Comparison of ENCODE assay signal across 8 cellular contexts in the genomic region with DNA sequence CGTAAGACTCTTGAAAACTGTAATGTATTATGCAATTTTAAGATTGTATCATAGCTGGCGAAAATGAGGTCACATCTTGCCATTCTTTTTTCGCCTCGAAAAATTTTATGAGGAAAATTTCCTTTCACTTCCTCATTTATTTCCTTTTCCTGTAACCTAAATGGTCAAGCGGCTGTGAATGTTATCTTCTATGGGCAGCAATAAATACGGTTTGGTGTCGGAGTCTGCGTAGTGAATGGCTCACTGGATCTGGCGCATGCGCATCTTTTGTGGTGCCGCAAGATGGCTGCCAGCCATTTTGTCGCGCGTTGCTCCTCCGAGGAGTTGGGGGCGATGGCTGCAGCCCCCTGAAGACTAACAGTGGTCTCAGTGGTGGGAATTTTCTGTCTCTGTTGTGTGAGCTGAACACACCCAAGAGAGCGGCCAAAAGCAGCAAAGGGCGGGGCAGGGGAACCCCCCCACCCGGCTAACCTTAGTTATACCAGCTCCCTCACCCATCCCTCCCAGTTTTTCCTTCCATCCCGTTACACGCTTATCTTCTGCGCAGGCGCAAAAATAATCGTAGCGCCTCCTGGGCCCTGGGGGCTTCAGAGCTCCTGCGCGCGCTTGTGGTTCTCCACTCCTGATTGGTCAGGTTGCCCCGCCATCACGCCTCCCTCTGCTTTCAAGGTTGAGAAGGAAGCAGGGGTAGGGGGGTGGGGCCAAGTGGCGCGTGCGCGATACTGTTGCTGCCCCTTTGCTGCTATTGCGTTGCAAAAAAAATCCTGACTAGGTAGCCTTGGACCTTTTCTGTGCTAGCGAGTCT. TPM values are rescaled to one million over a fixed set of nuclear protein-coding genes. Genes with fewer than 3 reads are reported as not detected.
A peak's percentile ranks its signal among the peaks of the same experiment; 100 is the strongest.
DNase-seq lines count a peak whose midpoint lies in the region; ATAC-seq and TF ChIP-seq lines count a peak whose summit lies in the region.

Gene RPRD2 (plus strand): TSS at position 722 of the 805 bp plus-strand sequence. CDS start 568 bp downstream, outside the sequence.

- WGBS in prostate gland, result under 1% methylated on average over 36 of the region's 36 CpGs
- under 1% methylated on average over 36 of the region's 36 CpGs for WGBS in urinary bladder

- H3K4me3 ChIP-seq in prostate gland (peak within 1 kb of the TSS; percentile 70 to 75), urinary bladder (ENCODE audit: low read depth, low read length) (peak within 1 kb of the TSS; percentile 93)

- no peaks in the 10 kb centered on the region for H3K9me3 ChIP-seq in prostate gland

- intact Hi-C loops in left ventricle myocardium superior (cut with micrococcal nuclease), result loop anchor here (10.0 kb wide), 1 partner anchor 61 kb away; no protein-coding TSS in a partner anchor
- intact Hi-C loops in prostate gland (cut with DNase I), result loop anchor here (10.0 kb wide), 1 partner anchor 191 kb away; no protein-coding TSS in a partner anchor

- peak; percentile 37 for TF ChIP-seq POLR2A in prostate gland (IDR thresholded peaks at IDR 0.05)

- peak; percentile 86 for ATAC-seq in GM18498 (IDR thresholded peaks at IDR 0.05; ENCODE audit: unreplicated experiment)
- peak; percentile 77 for ATAC-seq in HG02938 (IDR thresholded peaks at IDR 0.05; ENCODE audit: unreplicated experiment)
- ATAC-seq in left ventricle myocardium superior, result peak; percentile 98

- H3K4me1 ChIP-seq in prostate gland (replicated peaks), result no peaks in the 10 kb centered on the region
- no peaks in the 10 kb centered on the region for H3K4me1 ChIP-seq in urinary bladder (ENCODE audit: insufficient read depth)

- no peaks in the 10 kb centered on the region for H3K36me3 ChIP-seq in prostate gland
- H3K36me3 ChIP-seq in urinary bladder (ENCODE audit: insufficient read depth), result no peaks in the 10 kb centered on the region

- no peak for TF ChIP-seq CTCF in prostate gland (IDR thresholded peaks at IDR 0.05)

- H3K27me3 ChIP-seq in prostate gland (replicated peaks; ENCODE audit: insufficient read depth), result no peaks in the 10 kb centered on the region

- H3K27ac ChIP-seq in angular gyrus (ENCODE audit: low read depth, low read length), result peak within 1 kb of the TSS; percentile 99
- H3K27ac ChIP-seq in prostate gland, result peak within 1 kb of the TSS; percentile 87 to 98
- H3K27ac ChIP-seq in urinary bladder (ENCODE audit: low read depth), result peak within 1 kb of the TSS; percentile 99

- DNase-seq in NCI-H187 (lab: John Stamatoyannopoulos, UW) (peak; percentile 100), T-helper 2 cell (peak; percentile 94 to 100 (median 99)), left ventricle myocardium superior (peak; percentile 99), prostate gland (ENCODE audit: low spot score) (peak; percentile 99)

RNA-seq across cellular contexts. Expression of gene RPRD2, which starts in this region (rescaled TPM):
- total RNA-seq in left ventricle myocardium superior (24.4 TPM), prostate gland (10 to 100 TPM; 20.6 to 31.4 TPM), urinary bladder (23.4 TPM)
- 19.3 TPM for polyA plus RNA-seq in urinary bladder

Comparison
In these comparisons a context has a peak if more than half of its experiments do, and no peak if none do; other contexts are left out.
1. Peak in every context shown above with its lines: DNase-seq, ATAC-seq, H3K4me3 ChIP-seq and H3K27ac ChIP-seq.